In the genomic region with DNA sequence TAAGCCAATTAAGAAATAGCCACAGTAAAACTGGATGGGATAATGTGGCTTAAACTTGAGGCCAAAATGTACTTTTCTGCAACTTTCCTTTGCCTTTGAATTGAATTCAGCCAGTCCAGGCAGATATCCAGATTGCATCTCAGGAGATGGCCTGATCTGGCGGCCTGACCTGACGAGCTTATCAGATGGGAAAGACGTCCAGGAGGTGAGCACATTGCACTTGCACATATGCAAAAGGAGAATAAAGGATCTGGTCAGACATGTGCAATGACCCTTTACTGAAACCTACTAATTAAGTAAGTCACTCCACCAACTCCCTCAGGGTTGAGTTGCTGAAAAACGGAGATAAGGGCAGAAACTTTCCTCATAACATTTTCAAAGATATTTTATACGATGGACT, we compare ENCODE assay signal across 32 cellular contexts.
"Had no signal": no experiment of that assay in that cellular context is flagged by ENCODE, and none has a peak within 500 bp of the region (broad histone marks: within the 10 kb centered on the region; RNA-seq: fewer than 3 reads in every experiment).

No MANE protein-coding gene starts in this region.

- H3K27ac ChIP-seq: left lung, lower lobe of right lung, neural progenitor cell, neutrophil, ovary, prostate gland, skin epidermis, stomach, testis, thyroid gland, transverse colon, upper lobe of right lung had no signal

- H3K27me3 ChIP-seq: left lung, neural progenitor cell, neutrophil, ovary, stomach, testis, thyroid gland, transverse colon, upper lobe of right lung had no signal

- H2AFZ ChIP-seq: neural progenitor cell had no signal

- H3K4me2 ChIP-seq: neural progenitor cell had no signal

- ATAC-seq: left colon; left lung; lower lobe of right lung; natural killer cell; right cardiac atrium; sciatic nerve; stimulated activated naive CD8-positive, alpha-beta T cell treated with anti-CD3 and anti-CD28 coated beads, Interleukin-15, Interleukin-2, amounts not matched to agents 100 U/mL and 50 U/mL, for 24 hours; upper lobe of right lung had no signal

- H3K4me1 ChIP-seq: left lung, lower lobe of right lung, neural progenitor cell, prostate gland, stomach, testis, thyroid gland, transverse colon, upper lobe of right lung had no signal

- H3K9ac ChIP-seq: neural progenitor cell had no signal

- H3K36me3 ChIP-seq: left lung, lower lobe of right lung, neural progenitor cell, neutrophil, ovary, prostate gland, stomach, thyroid gland, transverse colon, upper lobe of right lung had no signal

- H3K9me3 ChIP-seq: left lung, lower lobe of right lung, neutrophil, ovary, prostate gland, stomach, testis, thyroid gland, transverse colon, upper lobe of right lung had no signal

- FAIRE-seq: islet of Langerhans, kidney, urothelium cell line had no signal

- H3K4me3 ChIP-seq: left lung, lower lobe of right lung, neural progenitor cell, ovary, prostate gland, skin epidermis, stomach, testis, thyroid gland, transverse colon, upper lobe of right lung had no signal

- DNase-seq: hypothalamus; immature natural killer cell; kidney; left colon; left lung; lower lobe of right lung; mesendoderm; naive B cell; natural killer cell; nephron progenitor cell; occipital lobe; ovary; retina; right cardiac atrium; stimulated activated CD4-positive, alpha-beta T cell treated with anti-CD3 and anti-CD28 coated beads, Interleukin-12 subunit alpha, Interleukin-12 subunit beta, amount 100 ng/mL, for 4 hours; stimulated activated CD4-positive, alpha-beta T cell treated with anti-CD3 and anti-CD28 coated beads, Interleukin-15, amount 100 ng/mL, for 24 hours; stimulated activated CD4-positive, alpha-beta T cell treated with anti-CD3 and anti-CD28 coated beads, Interleukin-2, amount 100 ng/mL, for 24 hours; stimulated activated CD4-positive, alpha-beta T cell treated with anti-CD3 and anti-CD28 coated beads, Interleukin-4, amount 100 ng/mL, for 1 hour; stimulated activated naive B cell treated with anti-CD40 and anti-IgM and Interleukin-4, amounts not matched to agents 10 μg/mL and 1 μg/mL and 100 μg/mL, for 72 hours; stimulated activated naive CD8-positive, alpha-beta T cell treated with anti-CD3 and anti-CD28 coated beads, Interleukin-15, Interleukin-2, amounts not matched to agents 100 U/mL and 50 U/mL, for 24 hours; stomach; testis; thyroid gland; transverse colon; upper lobe of right lung had no signal
